ENCODE assay signal across 8 cellular contexts in the genomic region with DNA sequence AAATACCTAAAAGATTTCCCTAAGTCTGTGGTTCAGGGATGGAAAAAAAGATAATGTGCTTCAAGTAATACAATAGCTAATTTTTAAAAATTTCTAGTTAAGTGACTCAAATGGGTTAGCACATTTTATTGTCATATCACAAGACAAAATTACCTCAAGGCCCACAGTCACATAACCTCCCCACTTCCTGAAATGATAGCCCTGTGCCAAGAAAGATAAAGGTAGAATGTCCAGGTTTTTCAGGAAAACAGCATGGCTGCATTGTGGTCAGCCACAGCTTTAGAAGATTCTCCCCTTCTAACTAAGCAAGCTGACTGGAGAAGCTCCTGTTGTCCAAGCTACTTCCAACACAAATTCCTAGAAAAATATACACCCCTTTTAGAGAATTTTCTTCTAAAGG.
"Had no signal": no experiment of that assay in that cellular context is flagged by ENCODE, and none has a peak within 500 bp of the region (broad histone marks: within the 10 kb centered on the region; RNA-seq: fewer than 3 reads in every experiment).

No MANE protein-coding gene starts in this region.

- H3K9me3 Mint-ChIP-seq: HFFc6 had no signal

- ATAC-seq: HCT116, K562 had no signal

- DNase-seq: GM23248, GOT3, H7, HFFc6, IMR-90 had no signal

- H3K4me3 ChIP-seq: GM23248, HAP-1, K562 had no signal

- H3K27ac Mint-ChIP-seq: HFFc6 had no signal

- H3K4me3 Mint-ChIP-seq: HFFc6 had no signal
